Comparison of ENCODE assay signal across 1 cellular context in genomic region chr4:16007471-16008095, GRCh38.
TF ChIP-seq lines count a peak whose summit lies in the region.

No MANE protein-coding gene starts in this region.

TF ChIP-seq in WTC11, 78 proteins besides CTCF, POLR2A, EP300 and RAD21 (continued from another document):
- TF ChIP-seq, protein P1, sequence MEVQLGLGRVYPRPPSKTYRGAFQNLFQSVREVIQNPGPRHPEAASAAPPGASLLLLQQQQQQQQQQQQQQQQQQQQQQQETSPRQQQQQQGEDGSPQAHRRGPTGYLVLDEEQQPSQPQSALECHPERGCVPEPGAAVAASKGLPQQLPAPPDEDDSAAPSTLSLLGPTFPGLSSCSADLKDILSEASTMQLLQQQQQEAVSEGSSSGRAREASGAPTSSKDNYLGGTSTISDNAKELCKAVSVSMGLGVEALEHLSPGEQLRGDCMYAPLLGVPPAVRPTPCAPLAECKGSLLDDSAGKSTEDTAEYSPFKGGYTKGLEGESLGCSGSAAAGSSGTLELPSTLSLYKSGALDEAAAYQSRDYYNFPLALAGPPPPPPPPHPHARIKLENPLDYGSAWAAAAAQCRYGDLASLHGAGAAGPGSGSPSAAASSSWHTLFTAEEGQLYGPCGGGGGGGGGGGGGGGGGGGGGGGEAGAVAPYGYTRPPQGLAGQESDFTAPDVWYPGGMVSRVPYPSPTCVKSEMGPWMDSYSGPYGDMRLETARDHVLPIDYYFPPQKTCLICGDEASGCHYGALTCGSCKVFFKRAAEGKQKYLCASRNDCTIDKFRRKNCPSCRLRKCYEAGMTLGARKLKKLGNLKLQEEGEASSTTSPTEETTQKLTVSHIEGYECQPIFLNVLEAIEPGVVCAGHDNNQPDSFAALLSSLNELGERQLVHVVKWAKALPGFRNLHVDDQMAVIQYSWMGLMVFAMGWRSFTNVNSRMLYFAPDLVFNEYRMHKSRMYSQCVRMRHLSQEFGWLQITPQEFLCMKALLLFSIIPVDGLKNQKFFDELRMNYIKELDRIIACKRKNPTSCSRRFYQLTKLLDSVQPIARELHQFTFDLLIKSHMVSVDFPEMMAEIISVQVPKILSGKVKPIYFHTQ (CRISPR knock-in tag; IDR thresholded peaks at IDR 0.05) = no peak
- TF ChIP-seq SMAD3 (CRISPR knock-in tag; IDR thresholded peaks at IDR 0.05; ENCODE audit: borderline replicate concordance) (no peak), ZNF263 (CRISPR knock-in tag; IDR thresholded peaks at IDR 0.05; ENCODE audit: low read depth) (no peak), ZBTB21 (CRISPR knock-in tag; IDR thresholded peaks at IDR 0.05; ENCODE audit: borderline replicate concordance) (no peak), GABPB1 (CRISPR knock-in tag; IDR thresholded peaks at IDR 0.05) (no peak)
